Comparison of ENCODE assay signal across 8 cellular contexts in the genomic region with DNA sequence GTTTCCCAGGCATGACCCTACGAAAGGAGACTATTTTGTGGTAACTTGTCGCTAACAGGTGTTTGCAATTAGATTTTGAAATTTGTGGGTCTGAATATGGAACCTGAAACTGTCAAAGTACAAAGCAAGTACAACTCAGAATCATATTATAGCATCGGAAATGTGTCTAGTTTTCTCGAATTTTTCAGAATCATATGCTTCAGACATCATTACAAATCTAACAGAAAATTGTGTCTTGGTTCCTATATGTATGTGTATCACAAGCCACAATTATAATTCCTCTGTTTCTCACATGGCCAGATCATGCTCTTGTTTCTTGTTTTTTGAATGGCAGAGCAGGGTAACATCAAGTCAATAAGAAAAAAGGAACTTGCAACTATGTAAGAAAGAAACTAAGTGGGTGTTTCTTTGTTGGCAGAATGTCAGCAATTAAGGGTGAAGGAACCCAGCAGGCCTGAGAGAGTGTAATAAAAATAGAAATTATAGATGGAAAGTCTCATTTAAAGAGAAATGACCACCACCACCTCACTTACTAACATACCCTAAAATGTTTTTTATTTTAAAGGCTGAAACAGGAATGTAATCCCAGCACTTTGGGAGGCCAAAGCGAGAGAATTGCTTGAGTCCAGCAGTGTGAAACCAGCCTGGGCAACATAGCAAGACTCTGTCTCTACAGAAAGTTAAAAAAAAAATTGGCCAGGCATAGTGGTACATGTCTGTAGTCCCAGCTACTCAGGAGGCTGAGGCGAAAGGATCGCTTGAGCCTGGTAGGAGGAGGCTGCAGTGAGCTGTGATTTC. TPM values are rescaled to one million over a fixed set of nuclear protein-coding genes. Genes with fewer than 3 reads are reported as not detected.
DNase-seq lines count a peak whose midpoint lies in the region; ATAC-seq and TF ChIP-seq lines count a peak whose summit lies in the region.

No MANE protein-coding gene starts in this region.

- ATAC-seq in GM18907 (IDR thresholded peaks at IDR 0.05; ENCODE audit: unreplicated experiment) (peak; percentile 80), HG02763 (IDR thresholded peaks at IDR 0.05; ENCODE audit: unreplicated experiment) (peak; percentile 80), Panc1 (no peak)

- H3K27ac ChIP-seq in Panc1 (ENCODE audit: low read length) (peak overlapping the region; percentile 61), layer of hippocampus (ENCODE audit: low read depth, low read length) (peak overlapping the region; percentile 40)

- POLR2A ChIA-PET in Panc1 (lab: Charles Lee): no interaction called here

- in situ Hi-C loops in Panc1 (cut with HindIII; ENCODE audit: low pct_unique_long_range_greater_than_20kb, low sequenced_read_pairs): no loop called here

- no peak overlapping the region for H3K4me3 ChIP-seq in Panc1 (ENCODE audit: low read depth in 2 of 2, low read length in 2 of 2)

- intact Hi-C loops in Panc1 (cut with micrococcal nuclease; ENCODE audit: unreplicated experiment): no loop called here

- H3K9me3 ChIP-seq in Panc1 (ENCODE audit: control insufficient read depth, insufficient read depth, low read depth, low read length): no peaks in the 10 kb centered on the region

- TF ChIP-seq CTCF in Panc1 (IDR thresholded peaks at IDR 0.05): no peak

- H3K4me1 ChIP-seq in Panc1 (ENCODE audit: control insufficient read depth, insufficient read depth, low read length): peaks cover 15% of the 10 kb centered on the region

- CTCF ChIA-PET in Panc1 (lab: Charles Lee): no interaction called here

- DNase-seq in Panc1 (ENCODE audit: low read depth, low spot score) (no peak), T-helper 2 cell (no peak), SW480 (ENCODE audit: low spot score) (no peak), D341Med (ENCODE audit: low spot score) (no peak), mucosa of gallbladder (ENCODE audit: low spot score) (no peak)

- no TSS peak for BruUV-seq in Panc1 (replicated peaks; lab: Mats Ljungman, UMichigan)

- no peaks in the 10 kb centered on the region for H3K36me3 ChIP-seq in Panc1 (ENCODE audit: control insufficient read depth, insufficient read depth, low read length)

- no peaks in the 10 kb centered on the region for H3K27me3 ChIP-seq in Panc1 (ENCODE audit: control insufficient read depth, insufficient read depth, low read length)
- H3K27me3 ChIP-seq in layer of hippocampus (ENCODE audit: control insufficient read depth, insufficient read depth, low read length): no peaks in the 10 kb centered on the region

RNA-seq across cellular contexts. Expression of a gene that starts 51.3 kb away (rescaled TPM):
- 3.0 TPM for total RNA-seq in Panc1 (2021; ENCODE audit: unreplicated experiment)
- 3.5 TPM for polyA plus RNA-seq in Panc1 (2012; ENCODE audit: insufficient read length)
- 12.0 TPM for total RNA-seq in mucosa of gallbladder
